Comparison of ENCODE assay signal across 22 cellular contexts in genomic region chr20:6232436-6232835, GRCh38.
DNase-seq lines count a peak whose midpoint lies in the region; TF ChIP-seq lines count a peak whose summit lies in the region.
"Had no signal": no experiment of that assay in that cellular context is flagged by ENCODE, and none has a peak within 500 bp of the region (broad histone marks: within the 10 kb centered on the region; RNA-seq: fewer than 3 reads in every experiment).

No MANE protein-coding gene starts in this region.

- no peak overlapping the region for H3K27ac ChIP-seq in A673 (ENCODE audit: low read depth, low read length, poor library complexity, severe bottlenecking)
- peak overlapping the region; percentile 83 for H3K27ac ChIP-seq in SK-N-MC
- no peak overlapping the region for H3K27ac ChIP-seq in prostate gland
- H3K27ac ChIP-seq: BLaER1 had no signal

- CTCF ChIA-PET in A673 (lab: Charles Lee), result no interaction called here

- H3K4me3 ChIP-seq in A673 (ENCODE audit: low read depth, low read length, poor library complexity, severe bottlenecking) (no peak overlapping the region), NB4 (ENCODE audit: low read depth, low read length) (no peak overlapping the region), SK-N-MC (no peak overlapping the region), prostate gland (no peak overlapping the region), BE2C (ENCODE audit: low read depth, low read length) (no peak overlapping the region)
- H3K4me3 ChIP-seq: BLaER1, GM12878 had no signal

- no peak overlapping the region for H3K9ac ChIP-seq in SK-N-MC (ENCODE audit: insufficient read length)
- H3K9ac ChIP-seq: BLaER1 had no signal

- intact Hi-C loops in A673 (cut with micrococcal nuclease; ENCODE audit: unreplicated experiment) (no loop called here), prostate gland (cut with DNase I) (no loop called here)

- H3K9me3 ChIP-seq in A673 (ENCODE audit: low read depth, low read length, poor library complexity, severe bottlenecking) (no peaks in the 10 kb centered on the region), SK-N-MC (ENCODE audit: low read depth, low read length) (no peaks in the 10 kb centered on the region), prostate gland (no peaks in the 10 kb centered on the region), BE2C (no peaks in the 10 kb centered on the region)
- H3K9me3 ChIP-seq: BLaER1 had no signal

- POLR2A ChIA-PET in A673 (lab: Charles Lee; ENCODE audit: low non-redundant PET), result no interaction called here

- no peak for TF ChIP-seq CTCF in A673 (conservative IDR thresholded peaks at IDR 0.05; ENCODE audit: low read depth, low read length)
- no peak for TF ChIP-seq CTCF in NB4 (IDR thresholded peaks at IDR 0.05; ENCODE audit: low read depth, low read length)
- TF ChIP-seq CTCF in prostate gland (IDR thresholded peaks at IDR 0.05), result no peak
- no peak for TF ChIP-seq CTCF in BE2C (IDR thresholded peaks at IDR 0.05; ENCODE audit: low read depth, low read length)

- no peaks in the 10 kb centered on the region for H3K4me1 ChIP-seq in A673 (ENCODE audit: insufficient read depth, low read length, poor library complexity, severe bottlenecking)
- no peaks in the 10 kb centered on the region for H3K4me1 ChIP-seq in prostate gland (replicated peaks)
- H3K4me1 ChIP-seq in BE2C, result no peaks in the 10 kb centered on the region

- H3K27me3 ChIP-seq in A673 (replicated peaks; ENCODE audit: insufficient read depth, low read depth, low read length, poor library complexity), result peaks cover 28% of the 10 kb centered on the region
- H3K27me3 ChIP-seq in prostate gland (replicated peaks; ENCODE audit: insufficient read depth), result no peaks in the 10 kb centered on the region
- peaks cover 5% of the 10 kb centered on the region for H3K27me3 ChIP-seq in BE2C
- H3K27me3 ChIP-seq: BLaER1 had no signal

- no TSS peak for BruUV-seq in A673 (replicated peaks; lab: Mats Ljungman, UMichigan)

- WGBS in prostate gland, result 94% methylated on average over 3 of the region's 3 CpGs

- DNase-seq in A673 (ENCODE audit: low spot score), result peak; percentile 3
- peak; percentile 86 for DNase-seq in NB4 (ENCODE audit: low read depth)
- DNase-seq in SK-N-MC (ENCODE audit: low read depth, low spot score), result peak; percentile 64
- no peak for DNase-seq in cerebellar nuclear complex (lab: John Stamatoyannopoulos, UW)
- no peak for DNase-seq in prostate gland (ENCODE audit: low spot score)
- DNase-seq in BE2C, result no peak
- DNase-seq: 8988T; AML-193; C1 segment of cervical spinal cord; CD4-positive, alpha-beta memory T cell; CD4-positive, CD25-positive, alpha-beta regulatory T cell; CD8-positive, alpha-beta memory T cell; COR-L47; DMS 273 treated with DMSO at 0.1 percent for 48 hours; DMS153; DMS53; DMS79; DND-41; EL; GDM1 had no signal

- TF ChIP-seq POLR2A in NB4 (IDR thresholded peaks at IDR 0.05; ENCODE audit: extremely low read depth, insufficient read length) (no peak), prostate gland (IDR thresholded peaks at IDR 0.05) (no peak)

- H3K36me3 ChIP-seq in A673 (ENCODE audit: insufficient read depth, low read length, poor library complexity, severe bottlenecking) (no peaks in the 10 kb centered on the region), SK-N-MC (ENCODE audit: insufficient read depth, low read length) (no peaks in the 10 kb centered on the region), prostate gland (no peaks in the 10 kb centered on the region), BE2C (no peaks in the 10 kb centered on the region)
- H3K36me3 ChIP-seq: BLaER1 had no signal

Comparison
In these comparisons a context has a peak if more than half of its experiments do, and no peak if none do; other contexts are left out.
1. DNase-seq: peak in A673 (single experiment), NB4 (single experiment) and SK-N-MC (single experiment); none in cerebellar nuclear complex (0 of 2), prostate gland (single experiment) and BE2C (single experiment).